In the genomic region with DNA sequence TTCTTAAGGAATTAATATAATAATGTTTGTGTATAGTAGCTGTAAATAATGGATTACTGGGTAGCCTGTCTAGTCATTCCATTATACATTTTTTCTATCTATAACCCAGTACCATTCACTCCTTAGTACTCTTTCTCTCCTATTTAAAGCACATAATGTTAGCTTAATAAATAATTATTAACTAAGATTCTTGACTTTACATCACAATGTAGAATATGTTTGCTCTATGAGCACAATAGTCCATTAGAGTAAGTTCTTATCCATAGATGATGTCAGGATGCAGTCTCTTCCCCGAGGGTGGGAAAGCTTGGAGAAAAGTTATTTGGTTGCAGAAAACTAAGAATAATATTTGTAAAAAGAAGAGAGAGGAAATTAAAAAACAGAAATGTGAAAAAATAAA, we compare ENCODE assay signal across 26 cellular contexts.
"Had no signal": no experiment of that assay in that cellular context is flagged by ENCODE, and none has a peak within 500 bp of the region (broad histone marks: within the 10 kb centered on the region; RNA-seq: fewer than 3 reads in every experiment).

No MANE protein-coding gene starts in this region.

- H3K9me3 ChIP-seq: suprapubic skin, testis, thoracic aorta, thyroid gland, upper lobe of right lung, uterus, vagina had no signal

- ATAC-seq: stimulated activated effector memory CD8-positive, alpha-beta T cell treated with anti-CD3 and anti-CD28 coated beads, Interleukin-12 subunit alpha, Interleukin-12 subunit beta, amount 100 ng/mL, for 72 hours; stimulated activated memory B cell treated with anti-CD40 and anti-IgM and Interleukin-4, amounts not matched to agents 10 μg/mL and 1 μg/mL and 100 μg/mL, for 72 hours; stimulated activated naive B cell treated with anti-CD40 and anti-IgM and Interleukin-4, amounts not matched to agents 10 μg/mL and 1 μg/mL and 100 μg/mL, for 72 hours; stimulated activated naive CD8-positive, alpha-beta T cell treated with anti-CD3 and anti-CD28 coated beads, Interleukin-15, amount 100 ng/mL, for 72 hours; stimulated activated naive CD8-positive, alpha-beta T cell treated with anti-CD3 and anti-CD28 coated beads, Interleukin-15, Interleukin-2, amounts not matched to agents 100 U/mL and 50 U/mL, for 24 hours; upper lobe of right lung had no signal

- H3K36me3 ChIP-seq: suprapubic skin, thoracic aorta, thyroid gland, tibial artery, tibial nerve, transverse colon, upper lobe of left lung, upper lobe of right lung, uterus, vagina had no signal

- FAIRE-seq: urothelium cell line had no signal

- H3K27ac ChIP-seq: suprapubic skin, testis, thoracic aorta, thyroid gland, tibial artery, tibial nerve, transverse colon, upper lobe of left lung, upper lobe of right lung, uterus, vagina had no signal

- H3K27me3 ChIP-seq: suprapubic skin, testis, thyroid gland, tibial artery, tibial nerve, transverse colon, upper lobe of left lung, upper lobe of right lung, uterus, vagina had no signal

- DNase-seq: stimulated activated CD4-positive, alpha-beta T cell treated with anti-CD3 and anti-CD28 coated beads, Interleukin-2, amount 100 ng/mL, for 48 hours; stimulated activated CD4-positive, alpha-beta T cell treated with anti-CD3 and anti-CD28 coated beads, Interleukin-4, amount 100 ng/mL, for 1 hour; stimulated activated CD4-positive, alpha-beta T cell treated with anti-CD3 and anti-CD28 coated beads, Interleukin-4, amount 100 ng/mL, for 24 hours; stimulated activated CD4-positive, alpha-beta T cell treated with anti-CD3 and anti-CD28 coated beads, Interleukin-4, amount 100 ng/mL, for 4 hours; stimulated activated CD8-positive, alpha-beta memory T cell treated with anti-CD3 and anti-CD28 coated beads, Interleukin-4, amount 100 ng/mL, for 48 hours; stimulated activated naive B cell treated with anti-CD40 and anti-IgM and Interleukin-4, amounts not matched to agents 10 μg/mL and 1 μg/mL and 100 μg/mL, for 72 hours; stimulated activated naive CD4-positive, alpha-beta T cell; stimulated activated naive CD4-positive, alpha-beta T cell treated with Interleukin-2 at 50 U/mL for 16 hours; stimulated activated naive CD8-positive, alpha-beta T cell treated with anti-CD3 and anti-CD28 coated beads, Interleukin-15, amount 100 ng/mL, for 72 hours; stimulated activated naive CD8-positive, alpha-beta T cell treated with anti-CD3 and anti-CD28 coated beads, Interleukin-15, Interleukin-2, amounts not matched to agents 100 U/mL and 50 U/mL, for 24 hours; substantia nigra; testis; thyroid gland; tibial artery; transverse colon; trophoblast cell; upper lobe of left lung; upper lobe of right lung; uterus had no signal

- H3K4me1 ChIP-seq: suprapubic skin, thyroid gland, tibial artery, tibial nerve, transverse colon, upper lobe of left lung, upper lobe of right lung, uterus, vagina had no signal

- H3K4me3 ChIP-seq: suprapubic skin, testis, thoracic aorta, thyroid gland, tibial artery, tibial nerve, transverse colon, upper lobe of left lung, upper lobe of right lung, uterus, vagina had no signal
